Comparison of ENCODE assay signal across 16 cellular contexts in the genomic region with DNA sequence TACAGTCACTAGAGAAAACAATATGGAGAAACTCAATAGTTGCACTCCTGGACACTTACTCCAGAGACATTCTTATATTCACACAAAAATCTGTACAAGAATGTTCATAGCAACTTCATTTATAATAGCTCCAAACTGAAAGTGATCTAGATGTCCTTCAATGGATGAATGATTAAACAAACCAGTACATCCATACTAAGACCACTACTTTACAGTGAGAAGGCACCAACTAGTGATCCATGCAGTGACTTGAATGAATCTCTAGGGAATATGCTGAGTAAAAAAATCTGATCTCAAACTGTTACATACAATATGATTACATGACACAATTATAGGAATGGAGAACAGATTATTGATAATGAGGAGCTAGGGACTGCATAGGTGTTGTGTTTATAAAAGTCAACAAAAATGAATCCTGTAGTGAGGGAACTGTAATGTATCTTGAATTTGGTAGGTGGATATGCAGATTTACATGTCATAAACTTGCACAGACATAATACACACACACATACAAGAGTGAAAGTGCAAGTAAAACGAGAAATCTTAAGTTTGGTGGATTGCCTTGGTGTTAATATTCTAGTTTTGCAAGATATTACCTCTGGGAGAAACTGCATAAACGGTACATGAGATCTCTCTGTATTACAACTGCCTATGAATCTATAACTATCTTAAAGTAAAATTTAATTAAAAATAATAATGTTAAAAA.
"Had no signal": no experiment of that assay in that cellular context is flagged by ENCODE, and none has a peak within 500 bp of the region (broad histone marks: within the 10 kb centered on the region; RNA-seq: fewer than 3 reads in every experiment).

No MANE protein-coding gene starts in this region.

- H3K27ac ChIP-seq: colonic mucosa, heart left ventricle, parathyroid adenoma, tibial artery, vagina had no signal

- FAIRE-seq: endothelial cell of umbilical vein had no signal

- H3K36me3 ChIP-seq: colonic mucosa, heart left ventricle, tibial artery, vagina had no signal

- H3K27me3 ChIP-seq: colonic mucosa, heart left ventricle, tibial artery, vagina had no signal

- ATAC-seq: heart left ventricle; left lobe of liver; naive thymus-derived CD4-positive, alpha-beta T cell; WTC11 had no signal

- H3K9ac ChIP-seq: parathyroid adenoma had no signal

- H2AFZ ChIP-seq: parathyroid adenoma had no signal

- H3K79me2 ChIP-seq: parathyroid adenoma had no signal

- H3K4me1 ChIP-seq: colonic mucosa, heart left ventricle, parathyroid adenoma, tibial artery, vagina had no signal

- H3K4me3 ChIP-seq: colonic mucosa, heart left ventricle, tibial artery, vagina had no signal

- DNase-seq: activated CD4-positive, alpha-beta T cell treated with anti-CD3 and anti-CD28 coated beads, Interleukin-2, amount 10 ng/mL, durations not matched to agents 7 days and 5 days; activated CD8-positive, alpha-beta memory T cell treated with anti-CD3 and anti-CD28 coated beads for 24 hours; activated naive CD4-positive, alpha-beta T cell treated with anti-CD3 and anti-CD28 coated beads, Interleukin-2, amount 10 ng/mL, durations not matched to agents 7 days and 5 days; caudate nucleus; colonic mucosa; foreskin melanocyte; mammary epithelial cell; naive thymus-derived CD4-positive, alpha-beta T cell; retina; tibial artery had no signal

- H3K9me3 ChIP-seq: colonic mucosa, heart left ventricle, tibial artery, vagina had no signal
